ENCODE assay signal across 10 cellular contexts in the genomic region with DNA sequence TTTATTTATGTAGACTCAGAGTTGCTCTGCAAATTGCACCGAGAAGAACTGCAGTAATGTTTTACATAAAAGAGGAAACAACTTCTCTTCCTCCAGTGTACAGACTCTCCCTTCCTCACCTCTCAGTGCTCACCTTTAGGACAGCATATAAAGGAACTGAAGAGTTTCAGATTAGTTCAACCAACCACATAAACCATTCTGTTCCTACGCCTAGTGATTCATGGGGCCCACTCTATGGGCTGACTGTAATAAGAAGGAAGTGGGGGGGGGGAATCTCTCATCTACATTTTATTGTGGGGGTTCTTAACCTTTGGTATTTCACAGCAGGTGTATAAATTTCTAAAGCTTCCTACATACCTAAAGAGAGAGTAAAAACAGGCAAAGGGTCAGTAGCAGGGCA. TPM values are rescaled to one million over a fixed set of nuclear protein-coding genes. Genes with fewer than 3 reads are reported as not detected.
DNase-seq lines count a peak whose midpoint lies in the region; ATAC-seq and TF ChIP-seq lines count a peak whose summit lies in the region.
"Had no signal": no experiment of that assay in that cellular context is flagged by ENCODE, and none has a peak within 500 bp of the region (broad histone marks: within the 10 kb centered on the region; RNA-seq: fewer than 3 reads in every experiment).

No MANE protein-coding gene starts in this region.

- H3K4me1 ChIP-seq in adrenal gland (replicated peaks in 1 of 2) (no peaks in the 10 kb centered on the region), thyroid gland (no peaks in the 10 kb centered on the region)
- H3K4me1 ChIP-seq: gastroesophageal sphincter had no signal

- TF ChIP-seq POLR2A in adrenal gland (IDR thresholded peaks at IDR 0.05): no peak
- no peak for TF ChIP-seq POLR2A in thyroid gland (IDR thresholded peaks at IDR 0.05)

- H3K36me3 ChIP-seq in brain microvascular endothelial cell (replicated peaks) (peaks cover 21% of the 10 kb centered on the region), adrenal gland (replicated peaks in 1 of 2) (peaks cover 0 to 61% of the 10 kb centered on the region in 2 donors), thyroid gland (peaks cover 33 to 35% of the 10 kb centered on the region in 2 donors)

- H3K4me3 ChIP-seq in brain microvascular endothelial cell (ENCODE audit: low read depth, low read length) (no peak overlapping the region), adrenal gland (no peak overlapping the region), thyroid gland (replicated peaks in 1 of 3) (no peak overlapping the region)
- H3K4me3 ChIP-seq: gastroesophageal sphincter had no signal

- H3K9me3 ChIP-seq in adrenal gland (replicated peaks in 1 of 3) (no peaks in the 10 kb centered on the region), thyroid gland (no peaks in the 10 kb centered on the region)
- H3K9me3 ChIP-seq: gastroesophageal sphincter had no signal

- in situ Hi-C loops in brain microvascular endothelial cell (cut with HindIII; ENCODE audit: low pct_ligation_motif_present, low sequenced_read_pairs): no loop called here

- intact Hi-C loops in adrenal gland (cut with DNase I) (no loop called here), thyroid gland (cut with DNase I) (no loop called here)

- WGBS in adrenal gland, 4 donors: 42 to 60% (median 51%) methylated on average over 2 of the region's 2 CpGs
- WGBS in thyroid gland, 2 donors: 42 to 50% methylated on average over 2 of the region's 2 CpGs

- peak overlapping the region; percentile 70 for H3K27ac ChIP-seq in brain microvascular endothelial cell
- no peak overlapping the region for H3K27ac ChIP-seq in adrenal gland
- H3K27ac ChIP-seq in thyroid gland: no peak overlapping the region
- H3K27ac ChIP-seq: gastroesophageal sphincter had no signal

- TF ChIP-seq CTCF in GM10266 (IDR thresholded peaks at IDR 0.05; ENCODE audit: control insufficient read depth, insufficient read depth, low read depth, missing control alignments): no peak
- no peak for TF ChIP-seq CTCF in brain microvascular endothelial cell (IDR thresholded peaks at IDR 0.05; ENCODE audit: low read depth, low read length, missing control alignments)
- no peak for TF ChIP-seq CTCF in adrenal gland (IDR thresholded peaks at IDR 0.05)
- TF ChIP-seq CTCF in thyroid gland (IDR thresholded peaks at IDR 0.05): no peak

- H3K27me3 ChIP-seq in brain microvascular endothelial cell (replicated peaks): no peaks in the 10 kb centered on the region
- no peaks in the 10 kb centered on the region for H3K27me3 ChIP-seq in adrenal gland
- no peaks in the 10 kb centered on the region for H3K27me3 ChIP-seq in thyroid gland
- H3K27me3 ChIP-seq: gastroesophageal sphincter had no signal

- DNase-seq in GM10266 (ENCODE audit: extremely low spot score): peak; percentile 55
- DNase-seq in brain microvascular endothelial cell: no peak
- no peak for DNase-seq in islet precursor cell
- DNase-seq in adrenal gland: no peak
- no peak for DNase-seq in NCI-H128 (lab: John Stamatoyannopoulos, UW; ENCODE audit: unreplicated experiment)
- DNase-seq in thyroid gland: no peak
- DNase-seq: NCI-H187 treated with DMSO at 0.1 percent for 48 hours had no signal

- ATAC-seq in GM21367 (IDR thresholded peaks at IDR 0.05; ENCODE audit: unreplicated experiment) (peak; percentile 87), HG03571 (IDR thresholded peaks at IDR 0.05; ENCODE audit: unreplicated experiment) (peak; percentile 85)
- ATAC-seq: gastroesophageal sphincter had no signal

RNA-seq across cellular contexts. Expression of a gene that starts 18.3 kb away (rescaled TPM):
- total RNA-seq in adrenal gland (10 to 100 TPM; 10.3 to 72.6 (median 34.0) TPM), thyroid gland (10 to 100 TPM; 10.5 to 22.3 (median 13.5) TPM)
- polyA plus RNA-seq in adrenal gland: 10 to 100 TPM; 42.0 to 57.9 (median 46.7) TPM

RNA-seq across cellular contexts. Expression of a gene that starts 18.4 kb away (rescaled TPM):
- total RNA-seq in adrenal gland (100 to 1,000 TPM in 1 of 8 donors, 10 to 100 TPM in 7; 46.0 to 152 (median 61.8) TPM), thyroid gland (100 to 1,000 TPM; 103 to 160 (median 134) TPM)
- polyA plus RNA-seq in adrenal gland: 10 to 100 TPM; 20.6 to 62.3 (median 21.5) TPM

RNA-seq across cellular contexts. Expression of a gene that starts 36.3 kb away (rescaled TPM):
- total RNA-seq in adrenal gland: 1 to 10 TPM; 1.0 to 4.0 (median 2.2) TPM
- polyA plus RNA-seq in adrenal gland: under 1 TPM; 0.17 to 0.68 (median 0.32) TPM
- total RNA-seq in thyroid gland: not detected
